In the genomic region with DNA sequence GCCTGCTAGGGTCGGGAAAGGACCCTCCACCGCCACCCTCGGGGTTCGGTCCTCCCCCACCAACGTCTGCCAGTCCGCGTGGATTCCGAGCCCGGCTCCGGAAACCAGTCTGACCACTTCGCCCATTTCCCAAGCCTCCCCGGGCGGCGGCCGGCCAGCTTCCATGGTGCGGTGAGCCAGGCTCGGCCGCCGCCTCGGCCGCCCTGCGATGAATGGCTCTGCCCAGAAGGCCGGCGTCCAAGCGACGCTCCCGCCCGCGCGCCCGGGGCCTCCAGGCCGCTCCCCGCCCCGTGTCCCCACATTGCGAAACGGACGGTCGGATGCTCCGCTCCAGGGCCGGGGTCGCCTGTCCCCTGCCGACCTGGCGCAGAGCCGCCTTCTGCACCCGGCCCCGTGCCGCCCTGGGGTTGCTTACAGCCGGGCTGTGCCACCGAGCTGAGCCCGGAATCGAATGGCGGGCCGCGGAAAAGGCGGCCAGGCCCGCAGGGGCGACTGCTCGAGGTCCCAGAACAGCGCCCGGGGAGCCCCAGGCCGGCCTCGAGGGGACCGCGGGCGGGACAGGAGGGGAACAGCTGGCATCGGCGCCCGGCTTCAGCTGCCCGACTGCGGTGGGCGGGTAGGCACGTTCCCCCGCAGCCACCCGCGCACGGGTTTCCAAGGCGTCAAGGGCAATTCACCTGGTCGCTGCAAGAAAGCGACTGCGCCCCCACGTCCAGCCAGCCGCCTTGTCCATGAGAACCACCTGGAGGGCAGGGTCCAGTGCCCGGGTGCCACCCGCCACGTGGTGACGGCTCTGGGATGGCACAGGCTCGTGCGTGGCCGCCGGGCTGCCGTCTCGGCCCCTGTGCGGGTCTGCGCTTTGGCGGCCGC, we compare ENCODE assay signal across 1 cellular context.
A peak's percentile ranks its signal among the peaks of the same experiment; 100 is the strongest.
TF ChIP-seq lines count a peak whose summit lies in the region.

No MANE protein-coding gene starts in this region.

TF ChIP-seq in WTC11, 78 proteins besides CTCF, POLR2A, EP300 and RAD21 (continued from another document):
- TF ChIP-seq IRF1 (CRISPR knock-in tag; IDR thresholded peaks at IDR 0.05) (no peak), ZNF396 (CRISPR knock-in tag; IDR thresholded peaks at IDR 0.05; ENCODE audit: borderline replicate concordance) (no peak), FOXP4 (CRISPR knock-in tag; IDR thresholded peaks at IDR 0.05) (peak; percentile 25; the same call in 1 of the 2 replicates)
